1 cellular context compared by ENCODE assay signal in the genomic region with DNA sequence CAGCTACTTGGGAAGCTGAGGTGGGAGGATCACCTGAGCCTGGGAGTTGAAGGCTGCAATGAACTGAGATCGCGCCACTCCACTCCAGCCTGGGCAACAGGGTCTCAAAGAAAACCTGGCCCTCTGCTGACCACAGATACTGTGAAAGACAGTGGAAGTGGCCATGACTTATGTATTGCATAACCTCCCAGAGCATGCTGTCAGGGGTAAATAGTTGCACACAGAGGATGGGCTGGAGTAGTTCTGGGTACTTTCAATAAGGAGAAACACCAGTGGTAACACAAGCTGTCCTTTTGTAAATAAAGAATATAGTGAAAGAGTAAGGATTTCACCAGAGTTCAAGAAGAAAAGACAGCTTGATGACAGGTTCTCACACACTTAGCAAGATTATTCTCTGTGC.
TF ChIP-seq lines count a peak whose summit lies in the region.

No MANE protein-coding gene starts in this region.

TF ChIP-seq in GM23338, 12 proteins besides CTCF, POLR2A, EP300 and RAD21:
- TF ChIP-seq, protein P1, sequence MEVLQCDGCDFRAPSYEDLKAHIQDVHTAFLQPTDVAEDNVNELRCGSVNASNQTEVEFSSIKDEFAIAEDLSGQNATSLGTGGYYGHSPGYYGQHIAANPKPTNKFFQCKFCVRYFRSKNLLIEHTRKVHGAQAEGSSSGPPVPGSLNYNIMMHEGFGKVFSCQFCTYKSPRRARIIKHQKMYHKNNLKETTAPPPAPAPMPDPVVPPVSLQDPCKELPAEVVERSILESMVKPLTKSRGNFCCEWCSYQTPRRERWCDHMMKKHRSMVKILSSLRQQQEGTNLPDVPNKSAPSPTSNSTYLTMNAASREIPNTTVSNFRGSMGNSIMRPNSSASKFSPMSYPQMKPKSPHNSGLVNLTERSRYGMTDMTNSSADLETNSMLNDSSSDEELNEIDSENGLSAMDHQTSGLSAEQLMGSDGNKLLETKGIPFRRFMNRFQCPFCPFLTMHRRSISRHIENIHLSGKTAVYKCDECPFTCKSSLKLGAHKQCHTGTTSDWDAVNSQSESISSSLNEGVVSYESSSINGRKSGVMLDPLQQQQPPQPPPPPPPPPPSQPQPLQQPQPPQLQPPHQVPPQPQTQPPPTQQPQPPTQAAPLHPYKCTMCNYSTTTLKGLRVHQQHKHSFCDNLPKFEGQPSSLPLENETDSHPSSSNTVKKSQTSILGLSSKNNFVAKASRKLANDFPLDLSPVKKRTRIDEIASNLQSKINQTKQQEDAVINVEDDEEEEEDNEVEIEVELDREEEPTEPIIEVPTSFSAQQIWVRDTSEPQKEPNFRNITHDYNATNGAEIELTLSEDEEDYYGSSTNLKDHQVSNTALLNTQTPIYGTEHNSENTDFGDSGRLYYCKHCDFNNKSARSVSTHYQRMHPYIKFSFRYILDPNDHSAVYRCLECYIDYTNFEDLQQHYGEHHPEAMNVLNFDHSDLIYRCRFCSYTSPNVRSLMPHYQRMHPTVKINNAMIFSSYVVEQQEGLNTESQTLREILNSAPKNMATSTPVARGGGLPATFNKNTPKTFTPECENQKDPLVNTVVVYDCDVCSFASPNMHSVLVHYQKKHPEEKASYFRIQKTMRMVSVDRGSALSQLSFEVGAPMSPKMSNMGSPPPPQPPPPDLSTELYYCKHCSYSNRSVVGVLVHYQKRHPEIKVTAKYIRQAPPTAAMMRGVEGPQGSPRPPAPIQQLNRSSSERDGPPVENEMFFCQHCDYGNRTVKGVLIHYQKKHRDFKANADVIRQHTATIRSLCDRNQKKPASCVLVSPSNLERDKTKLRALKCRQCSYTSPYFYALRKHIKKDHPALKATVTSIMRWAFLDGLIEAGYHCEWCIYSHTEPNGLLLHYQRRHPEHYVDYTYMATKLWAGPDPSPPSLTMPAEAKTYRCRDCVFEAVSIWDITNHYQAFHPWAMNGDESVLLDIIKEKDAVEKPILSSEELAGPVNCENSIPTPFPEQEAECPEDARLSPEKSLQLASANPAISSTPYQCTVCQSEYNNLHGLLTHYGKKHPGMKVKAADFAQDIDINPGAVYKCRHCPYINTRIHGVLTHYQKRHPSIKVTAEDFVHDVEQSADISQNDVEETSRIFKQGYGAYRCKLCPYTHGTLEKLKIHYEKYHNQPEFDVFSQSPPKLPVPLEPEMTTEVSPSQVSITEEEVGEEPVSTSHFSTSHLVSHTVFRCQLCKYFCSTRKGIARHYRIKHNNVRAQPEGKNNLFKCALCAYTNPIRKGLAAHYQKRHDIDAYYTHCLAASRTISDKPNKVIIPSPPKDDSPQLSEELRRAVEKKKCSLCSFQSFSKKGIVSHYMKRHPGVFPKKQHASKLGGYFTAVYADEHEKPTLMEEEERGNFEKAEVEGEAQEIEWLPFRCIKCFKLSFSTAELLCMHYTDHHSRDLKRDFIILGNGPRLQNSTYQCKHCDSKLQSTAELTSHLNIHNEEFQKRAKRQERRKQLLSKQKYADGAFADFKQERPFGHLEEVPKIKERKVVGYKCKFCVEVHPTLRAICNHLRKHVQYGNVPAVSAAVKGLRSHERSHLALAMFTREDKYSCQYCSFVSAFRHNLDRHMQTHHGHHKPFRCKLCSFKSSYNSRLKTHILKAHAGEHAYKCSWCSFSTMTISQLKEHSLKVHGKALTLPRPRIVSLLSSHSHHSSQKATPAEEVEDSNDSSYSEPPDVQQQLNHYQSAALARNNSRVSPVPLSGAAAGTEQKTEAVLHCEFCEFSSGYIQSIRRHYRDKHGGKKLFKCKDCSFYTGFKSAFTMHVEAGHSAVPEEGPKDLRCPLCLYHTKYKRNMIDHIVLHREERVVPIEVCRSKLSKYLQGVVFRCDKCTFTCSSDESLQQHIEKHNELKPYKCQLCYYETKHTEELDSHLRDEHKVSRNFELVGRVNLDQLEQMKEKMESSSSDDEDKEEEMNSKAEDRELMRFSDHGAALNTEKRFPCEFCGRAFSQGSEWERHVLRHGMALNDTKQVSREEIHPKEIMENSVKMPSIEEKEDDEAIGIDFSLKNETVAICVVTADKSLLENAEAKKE (CRISPR knock-in tag; IDR thresholded peaks at IDR 0.05) = no peak
- TF ChIP-seq JUNB (IDR thresholded peaks at IDR 0.05; ENCODE audit: unreplicated experiment) (no peak), ZNF114 (CRISPR knock-in tag; IDR thresholded peaks at IDR 0.05) (no peak), ZNF331 (CRISPR knock-in tag; IDR thresholded peaks at IDR 0.05; ENCODE audit: low read depth) (no peak), EZH2 (IDR thresholded peaks at IDR 0.05; ENCODE audit: low read depth, unreplicated experiment) (no peak), STAT1 (IDR thresholded peaks at IDR 0.05; ENCODE audit: unreplicated experiment) (no peak), EZH2phosphoT487 (IDR thresholded peaks at IDR 0.05; ENCODE audit: unreplicated experiment) (no peak), CREB1 (CRISPR knock-in tag; IDR thresholded peaks at IDR 0.05; ENCODE audit: low read depth) (no peak), POLR2AphosphoS5 (IDR thresholded peaks at IDR 0.05; ENCODE audit: low read depth) (no peak), NANOG (IDR thresholded peaks at IDR 0.05; ENCODE audit: borderline replicate concordance) (no peak)
- TF ChIP-seq, protein P2, sequence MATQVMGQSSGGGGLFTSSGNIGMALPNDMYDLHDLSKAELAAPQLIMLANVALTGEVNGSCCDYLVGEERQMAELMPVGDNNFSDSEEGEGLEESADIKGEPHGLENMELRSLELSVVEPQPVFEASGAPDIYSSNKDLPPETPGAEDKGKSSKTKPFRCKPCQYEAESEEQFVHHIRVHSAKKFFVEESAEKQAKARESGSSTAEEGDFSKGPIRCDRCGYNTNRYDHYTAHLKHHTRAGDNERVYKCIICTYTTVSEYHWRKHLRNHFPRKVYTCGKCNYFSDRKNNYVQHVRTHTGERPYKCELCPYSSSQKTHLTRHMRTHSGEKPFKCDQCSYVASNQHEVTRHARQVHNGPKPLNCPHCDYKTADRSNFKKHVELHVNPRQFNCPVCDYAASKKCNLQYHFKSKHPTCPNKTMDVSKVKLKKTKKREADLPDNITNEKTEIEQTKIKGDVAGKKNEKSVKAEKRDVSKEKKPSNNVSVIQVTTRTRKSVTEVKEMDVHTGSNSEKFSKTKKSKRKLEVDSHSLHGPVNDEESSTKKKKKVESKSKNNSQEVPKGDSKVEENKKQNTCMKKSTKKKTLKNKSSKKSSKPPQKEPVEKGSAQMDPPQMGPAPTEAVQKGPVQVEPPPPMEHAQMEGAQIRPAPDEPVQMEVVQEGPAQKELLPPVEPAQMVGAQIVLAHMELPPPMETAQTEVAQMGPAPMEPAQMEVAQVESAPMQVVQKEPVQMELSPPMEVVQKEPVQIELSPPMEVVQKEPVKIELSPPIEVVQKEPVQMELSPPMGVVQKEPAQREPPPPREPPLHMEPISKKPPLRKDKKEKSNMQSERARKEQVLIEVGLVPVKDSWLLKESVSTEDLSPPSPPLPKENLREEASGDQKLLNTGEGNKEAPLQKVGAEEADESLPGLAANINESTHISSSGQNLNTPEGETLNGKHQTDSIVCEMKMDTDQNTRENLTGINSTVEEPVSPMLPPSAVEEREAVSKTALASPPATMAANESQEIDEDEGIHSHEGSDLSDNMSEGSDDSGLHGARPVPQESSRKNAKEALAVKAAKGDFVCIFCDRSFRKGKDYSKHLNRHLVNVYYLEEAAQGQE (IDR thresholded peaks at IDR 0.05; ENCODE audit: unreplicated experiment) = no peak
- TF ChIP-seq, protein P3, sequence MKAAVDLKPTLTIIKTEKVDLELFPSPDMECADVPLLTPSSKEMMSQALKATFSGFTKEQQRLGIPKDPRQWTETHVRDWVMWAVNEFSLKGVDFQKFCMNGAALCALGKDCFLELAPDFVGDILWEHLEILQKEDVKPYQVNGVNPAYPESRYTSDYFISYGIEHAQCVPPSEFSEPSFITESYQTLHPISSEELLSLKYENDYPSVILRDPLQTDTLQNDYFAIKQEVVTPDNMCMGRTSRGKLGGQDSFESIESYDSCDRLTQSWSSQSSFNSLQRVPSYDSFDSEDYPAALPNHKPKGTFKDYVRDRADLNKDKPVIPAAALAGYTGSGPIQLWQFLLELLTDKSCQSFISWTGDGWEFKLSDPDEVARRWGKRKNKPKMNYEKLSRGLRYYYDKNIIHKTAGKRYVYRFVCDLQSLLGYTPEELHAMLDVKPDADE (IDR thresholded peaks at IDR 0.05) = no peak
